1 cellular context compared by ENCODE assay signal in genomic region chr11:19995131-19995530, GRCh38.
TF ChIP-seq lines count a peak whose summit lies in the region.

No MANE protein-coding gene starts in this region.

TF ChIP-seq in HEK293, 187 proteins besides CTCF, POLR2A, EP300 and RAD21 (continued from another document):
- TF ChIP-seq ZNF280C (tag by site-specific recombination; IDR thresholded peaks at IDR 0.05) (no peak), MZF1 (tag by site-specific recombination; IDR thresholded peaks at IDR 0.05; ENCODE audit: borderline replicate concordance) (no peak), INSM2 (tag by site-specific recombination; IDR thresholded peaks at IDR 0.05) (peak; percentile 21; the same call in 1 of the 2 replicates), ZNF501 (tag by site-specific recombination; IDR thresholded peaks at IDR 0.05) (no peak), ZXDB (tag by site-specific recombination; IDR thresholded peaks at IDR 0.05) (no peak), ZNF785 (tag by site-specific recombination; IDR thresholded peaks at IDR 0.05) (no peak), ZNF629 (tag by site-specific recombination; IDR thresholded peaks at IDR 0.05) (peak; percentile 87), ZNF292 (tag by site-specific recombination; IDR thresholded peaks at IDR 0.05; ENCODE audit: borderline replicate concordance, low read depth) (no peak), KLF16 (tag by site-specific recombination; IDR thresholded peaks at IDR 0.05) (no peak), ZNF776 (tag by site-specific recombination; IDR thresholded peaks at IDR 0.05; ENCODE audit: borderline replicate concordance) (no peak), ZNF768 (tag by site-specific recombination; IDR thresholded peaks at IDR 0.05) (no peak), ZNF664 (tag by site-specific recombination; IDR thresholded peaks at IDR 0.05) (no peak), EGR2 (tag by site-specific recombination; IDR thresholded peaks at IDR 0.05; ENCODE audit: low read depth) (no peak), ZNF433 (tag by site-specific recombination; IDR thresholded peaks at IDR 0.05; ENCODE audit: low read depth) (no peak)
